13 cellular contexts compared by ENCODE assay signal in the genomic region with DNA sequence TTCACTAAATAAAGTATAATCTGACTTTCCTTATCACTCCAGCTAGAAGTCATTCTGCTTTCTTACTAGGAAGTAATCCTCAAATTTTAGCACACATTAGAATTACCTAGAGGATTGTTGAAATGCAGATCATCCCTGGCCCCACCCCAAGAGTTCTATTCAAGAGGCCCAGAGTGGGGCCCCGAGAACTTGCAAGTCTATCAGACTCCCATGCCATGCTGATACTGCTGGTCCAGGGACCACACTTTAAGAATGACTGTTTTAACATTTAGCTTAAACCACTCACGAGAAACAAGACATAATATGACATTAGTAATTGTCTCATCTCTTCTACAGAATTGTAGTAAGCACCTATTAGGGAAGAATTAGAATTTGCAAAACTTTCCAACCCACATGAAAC.
"Had no signal": no experiment of that assay in that cellular context is flagged by ENCODE, and none has a peak within 500 bp of the region (broad histone marks: within the 10 kb centered on the region; RNA-seq: fewer than 3 reads in every experiment).

No MANE protein-coding gene starts in this region.

- H3K4me1 Mint-ChIP-seq: activated B cell treated with CpG ODN at 0.5 μM for 24 hours had no signal

- DNase-seq: activated B cell treated with CpG ODN at 0.5 μM for 24 hours; activated naive CD4-positive, alpha-beta T cell treated with anti-CD3 and anti-CD28 coated beads, Interleukin-2, amount 10 ng/mL, durations not matched to agents 7 days and 5 days; cerebellar nuclear complex; effector memory CD8-positive, alpha-beta T cell; kidney glomerular epithelial cell; pancreas; SHP77 treated with DMSO at 0.1 percent for 48 hours; stimulated activated naive CD4-positive, alpha-beta T cell; T-helper 17 cell; upper lobe of left lung had no signal

- H3K27ac Mint-ChIP-seq: activated B cell treated with CpG ODN at 0.5 μM for 24 hours; activated naive CD4-positive, alpha-beta T cell treated with anti-CD3 and anti-CD28 coated beads, Interleukin-2, amount 10 ng/mL, durations not matched to agents 7 days and 5 days; dendritic cell treated with granulocyte-macrophage colony-stimulating factor and Interleukin-4, amounts not matched to agents 40 ng/mL and 50 ng/mL, for 4 days; neural progenitor cell; T-helper 17 cell had no signal

- H3K9me3 Mint-ChIP-seq: activated B cell treated with CpG ODN at 0.5 μM for 24 hours; activated naive CD4-positive, alpha-beta T cell treated with anti-CD3 and anti-CD28 coated beads, Interleukin-2, amount 10 ng/mL, durations not matched to agents 7 days and 5 days; dendritic cell treated with granulocyte-macrophage colony-stimulating factor and Interleukin-4, amounts not matched to agents 40 ng/mL and 50 ng/mL, for 4 days; effector memory CD8-positive, alpha-beta T cell; neural progenitor cell had no signal

- ATAC-seq: effector memory CD8-positive, alpha-beta T cell; gastroesophageal sphincter; pancreas; T-helper 17 cell had no signal

- H3K27me3 Mint-ChIP-seq: activated B cell treated with CpG ODN at 0.5 μM for 24 hours; activated naive CD4-positive, alpha-beta T cell treated with anti-CD3 and anti-CD28 coated beads, Interleukin-2, amount 10 ng/mL, durations not matched to agents 7 days and 5 days; dendritic cell treated with granulocyte-macrophage colony-stimulating factor and Interleukin-4, amounts not matched to agents 40 ng/mL and 50 ng/mL, for 4 days; effector memory CD8-positive, alpha-beta T cell; T-helper 17 cell had no signal

- H3K4me3 Mint-ChIP-seq: activated B cell treated with CpG ODN at 0.5 μM for 24 hours; activated naive CD4-positive, alpha-beta T cell treated with anti-CD3 and anti-CD28 coated beads, Interleukin-2, amount 10 ng/mL, durations not matched to agents 7 days and 5 days; dendritic cell treated with granulocyte-macrophage colony-stimulating factor and Interleukin-4, amounts not matched to agents 40 ng/mL and 50 ng/mL, for 4 days; effector memory CD8-positive, alpha-beta T cell; neural progenitor cell; T-helper 17 cell had no signal
